12 cellular contexts compared by ENCODE assay signal in genomic region chr21:21165063-21165645, GRCh38.
DNase-seq lines count a peak whose midpoint lies in the region; ATAC-seq, FAIRE-seq and TF ChIP-seq lines count a peak whose summit lies in the region.
"Had no signal": no experiment of that assay in that cellular context is flagged by ENCODE, and none has a peak within 500 bp of the region (broad histone marks: within the 10 kb centered on the region; RNA-seq: fewer than 3 reads in every experiment).

No MANE protein-coding gene starts in this region.

- DNase-seq in H54 (ENCODE audit: insufficient read length, low spot score) (peak; percentile 8), amniotic epithelial cell (ENCODE audit: low read depth) (peak; percentile 68), left ventricle myocardium superior (no peak), stromal cell of bone marrow (ENCODE audit: low read depth) (peak; percentile 93), COR-L47 (lab: John Stamatoyannopoulos, UW) (no peak), KG1 (lab: John Stamatoyannopoulos, UW) (no peak)
- DNase-seq: activated CD8-positive, alpha-beta T cell treated with anti-CD3 and anti-CD28 coated beads for 36 hours; activated naive CD4-positive, alpha-beta T cell treated with anti-CD3 and anti-CD28 coated beads, Interleukin-2, amount 50 U/mL, for 16 hours; DMS153; NCI-H2107; T-helper 9 cell had no signal

- intact Hi-C loops in left ventricle myocardium superior (cut with micrococcal nuclease): no loop called here

- peak; percentile 93 for ATAC-seq in left ventricle myocardium superior
- no peak for ATAC-seq in GM21526 (IDR thresholded peaks at IDR 0.05; ENCODE audit: low FRiP score, unreplicated experiment)
- ATAC-seq: activated CD8-positive, alpha-beta T cell treated with anti-CD3 and anti-CD28 coated beads for 36 hours had no signal

- TF ChIP-seq POLR2A in H54 (IDR thresholded peaks at IDR 0.05; ENCODE audit: low read depth, low read length): no peak

- peak; percentile 98 for FAIRE-seq in H54 (lab: Jason Lieb, UNC)

Comparison
In these comparisons a context has a peak if more than half of its experiments do, and no peak if none do; other contexts are left out.
1. DNase-seq: peak in H54 (single experiment), amniotic epithelial cell (single experiment) and stromal cell of bone marrow (single experiment); none in left ventricle myocardium superior (single experiment), COR-L47 (single experiment) and KG1 (single experiment).